Comparison of ENCODE assay signal across 11 cellular contexts in the genomic region with DNA sequence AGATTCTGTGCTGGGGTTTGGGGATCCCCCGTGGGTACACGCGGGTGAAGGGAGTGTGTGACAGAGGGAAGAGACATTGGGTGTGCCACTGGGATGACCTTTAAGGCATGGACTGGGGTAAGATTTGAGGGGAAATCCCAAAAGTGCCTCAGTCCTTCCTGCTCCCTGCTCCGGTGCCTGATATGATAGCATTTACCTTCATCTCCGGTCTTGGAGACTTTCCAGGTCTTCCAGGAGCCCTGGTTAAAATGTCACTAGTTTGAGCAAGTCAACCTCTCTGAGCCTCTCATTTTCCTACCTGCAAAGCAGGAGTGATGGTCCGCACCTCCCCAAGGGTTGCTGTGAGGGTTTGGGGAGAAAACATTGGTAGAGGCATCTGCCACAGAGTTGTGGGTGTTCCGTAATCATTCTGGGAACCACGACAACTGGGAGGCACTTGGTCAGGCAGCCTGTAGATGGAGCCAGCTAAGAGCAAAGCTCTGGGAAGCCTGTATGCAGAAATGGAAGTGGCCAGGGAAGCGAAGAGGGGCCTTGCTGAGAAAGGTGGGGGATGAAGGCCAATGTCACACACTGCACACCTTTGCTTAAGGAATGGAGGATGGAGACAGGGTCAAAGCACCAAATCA. TPM values are rescaled to one million over a fixed set of nuclear protein-coding genes. Genes with fewer than 3 reads are reported as not detected.
DNase-seq lines count a peak whose midpoint lies in the region; ATAC-seq and TF ChIP-seq lines count a peak whose summit lies in the region.
"Had no signal": no experiment of that assay in that cellular context is flagged by ENCODE, and none has a peak within 500 bp of the region (broad histone marks: within the 10 kb centered on the region; RNA-seq: fewer than 3 reads in every experiment).

No MANE protein-coding gene starts in this region.

- DNase-seq in DMS53 (lab: John Stamatoyannopoulos, UW) (peak; percentile 5), DMS53 treated with DMSO at 0.1 percent for 48 hours (lab: John Stamatoyannopoulos, UW; ENCODE audit: unreplicated experiment) (no peak), SHP77 (lab: John Stamatoyannopoulos, UW) (peak; percentile 7 to 27), fibroblast of peridontal ligament (ENCODE audit: extremely low read depth) (peak; percentile 25), progenitor cell of endocrine pancreas (ENCODE audit: low spot score, unreplicated experiment) (no peak), activated gamma-delta T cell treated with Interleukin-2 at 50 U/mL for 16 hours (no peak), mucosa of gallbladder (ENCODE audit: low spot score) (no peak)
- DNase-seq: activated CD8-positive, alpha-beta T cell treated with anti-CD3 and anti-CD28 coated beads, Interleukin-2, amount 10 ng/mL, durations not matched to agents 7 days and 5 days; erythroblast; NCI-H187 treated with DMSO at 0.1 percent for 48 hours had no signal

- peaks cover 13% of the 10 kb centered on the region for H3K4me1 Mint-ChIP-seq in progenitor cell of endocrine pancreas (ENCODE audit: low read depth)

- no peak overlapping the region for H3K27ac Mint-ChIP-seq in progenitor cell of endocrine pancreas
- H3K27ac Mint-ChIP-seq: activated CD8-positive, alpha-beta T cell treated with anti-CD3 and anti-CD28 coated beads, Interleukin-2, amount 10 ng/mL, durations not matched to agents 7 days and 5 days had no signal

- peaks cover 5% of the 10 kb centered on the region for H3K36me3 Mint-ChIP-seq in progenitor cell of endocrine pancreas (ENCODE audit: insufficient read depth)

- no peaks in the 10 kb centered on the region for H3K9me3 Mint-ChIP-seq in progenitor cell of endocrine pancreas (ENCODE audit: low read depth)

- TF ChIP-seq CTCF in progenitor cell of endocrine pancreas (IDR thresholded peaks at IDR 0.05; ENCODE audit: unreplicated experiment) = peak; percentile 24

- H3K4me3 Mint-ChIP-seq in progenitor cell of endocrine pancreas (ENCODE audit: low read depth) = no peak overlapping the region
- H3K4me3 Mint-ChIP-seq: activated CD8-positive, alpha-beta T cell treated with anti-CD3 and anti-CD28 coated beads, Interleukin-2, amount 10 ng/mL, durations not matched to agents 7 days and 5 days had no signal

- peaks cover 3% of the 10 kb centered on the region for H3K27me3 Mint-ChIP-seq in progenitor cell of endocrine pancreas

- no peak for ATAC-seq in GM21526 (IDR thresholded peaks at IDR 0.05; ENCODE audit: low FRiP score, unreplicated experiment)
- ATAC-seq: activated CD8-positive, alpha-beta T cell treated with anti-CD3 and anti-CD28 coated beads, Interleukin-2, amount 10 ng/mL, durations not matched to agents 7 days and 5 days had no signal

RNA-seq across cellular contexts. Expression of a gene that starts 33.9 kb away (rescaled TPM):
- total RNA-seq in progenitor cell of endocrine pancreas (26.5 and 28.4 TPM in 2 replicates), mucosa of gallbladder (3.9 TPM)

Comparison
In these comparisons a context has a peak if more than half of its experiments do, and no peak if none do; other contexts are left out.
1. DNase-seq: peak in DMS53 (single experiment), SHP77 (2 of 2) and fibroblast of peridontal ligament (single experiment); none in DMS53 treated with DMSO at 0.1 percent for 48 hours (single experiment), progenitor cell of endocrine pancreas (single experiment), activated gamma-delta T cell treated with Interleukin-2 at 50 U/mL for 16 hours (single experiment) and mucosa of gallbladder (single experiment).